27 cellular contexts compared by ENCODE assay signal in genomic region chr10:77099136-77099535, GRCh38.
"Had no signal": no experiment of that assay in that cellular context is flagged by ENCODE, and none has a peak within 500 bp of the region (broad histone marks: within the 10 kb centered on the region; RNA-seq: fewer than 3 reads in every experiment).

No MANE protein-coding gene starts in this region.

- H3K4me2 ChIP-seq: neural progenitor cell had no signal

- H3K9ac ChIP-seq: neural progenitor cell, parathyroid adenoma had no signal

- FAIRE-seq: small intestine, urothelium cell line had no signal

- DNase-seq: naive thymus-derived CD4-positive, alpha-beta T cell; natural killer cell; occipital lobe; ovary; posterior cingulate gyrus; psoas muscle; right cardiac atrium; right lobe of liver; sigmoid colon; small intestine; stimulated activated CD4-positive, alpha-beta T cell treated with anti-CD3 and anti-CD28 coated beads, Interleukin-15, amount 100 ng/mL, for 24 hours; stimulated activated CD4-positive, alpha-beta T cell treated with anti-CD3 and anti-CD28 coated beads, Interleukin-4, amount 100 ng/mL, for 1 hour; stimulated activated CD4-positive, alpha-beta T cell treated with anti-CD3 and anti-CD28 coated beads, Interleukin-4, amount 100 ng/mL, for 4 hours; stimulated activated CD8-positive, alpha-beta memory T cell treated with anti-CD3 and anti-CD28 coated beads, Interleukin-4, amount 100 ng/mL, for 48 hours; stimulated activated naive CD4-positive, alpha-beta T cell; stimulated activated naive CD8-positive, alpha-beta T cell treated with anti-CD3 and anti-CD28 coated beads, Interleukin-15, amount 100 ng/mL, for 72 hours; stimulated activated naive CD8-positive, alpha-beta T cell treated with anti-CD3 and anti-CD28 coated beads, Interleukin-15, Interleukin-2, amounts not matched to agents 100 U/mL and 50 U/mL, for 24 hours; substantia nigra; testis; tibial artery; transverse colon had no signal

- H3K4me1 ChIP-seq: neural progenitor cell, parathyroid adenoma, psoas muscle, right lobe of liver, suprapubic skin, testis, transverse colon, vagina had no signal

- H3K4me3 ChIP-seq: neural progenitor cell, ovary, psoas muscle, right lobe of liver, sigmoid colon, suprapubic skin, testis, tibial artery, transverse colon, vagina had no signal

- H2AFZ ChIP-seq: neural progenitor cell, parathyroid adenoma had no signal

- H3K27me3 ChIP-seq: neural progenitor cell, ovary, right lobe of liver, sigmoid colon, suprapubic skin, testis, tibial artery, transverse colon, vagina had no signal

- H3K27ac ChIP-seq: neural progenitor cell, ovary, parathyroid adenoma, psoas muscle, right lobe of liver, sigmoid colon, suprapubic skin, testis, tibial artery, transverse colon, vagina had no signal

- H3K79me2 ChIP-seq: parathyroid adenoma had no signal

- H3K36me3 ChIP-seq: neural progenitor cell, ovary, right lobe of liver, suprapubic skin, transverse colon, vagina had no signal

- H3K9me3 ChIP-seq: ovary, psoas muscle, right lobe of liver, sigmoid colon, suprapubic skin, testis, tibial artery, transverse colon, vagina had no signal

- ATAC-seq: naive thymus-derived CD4-positive, alpha-beta T cell; natural killer cell; psoas muscle; right cardiac atrium; right lobe of liver; stimulated activated memory B cell treated with anti-CD40 and anti-IgM and Interleukin-4, amounts not matched to agents 10 μg/mL and 1 μg/mL and 100 μg/mL, for 72 hours; stimulated activated naive CD8-positive, alpha-beta T cell treated with anti-CD3 and anti-CD28 coated beads, Interleukin-15, amount 100 ng/mL, for 72 hours; stimulated activated naive CD8-positive, alpha-beta T cell treated with anti-CD3 and anti-CD28 coated beads, Interleukin-15, Interleukin-2, amounts not matched to agents 100 U/mL and 50 U/mL, for 24 hours had no signal
